Comparison of ENCODE assay signal across 1 cellular context in genomic region chr2:187542123-187542522, GRCh38.
TF ChIP-seq lines count a peak whose summit lies in the region.

No MANE protein-coding gene starts in this region.

TF ChIP-seq in HepG2, 621 proteins besides CTCF, POLR2A, EP300 and RAD21 (continued from another document):
- TF ChIP-seq ZNF646 (CRISPR knock-in tag; IDR thresholded peaks at IDR 0.05), result peak; percentile 50; the same call in 1 of the 2 replicates
- TF ChIP-seq SIN3A (IDR thresholded peaks at IDR 0.05; ENCODE audit: borderline replicate concordance, low read depth, low read length), result 0 out of 2 replicates have a peak, but pooled peaks have one; percentile 8
- 0 out of 2 replicates have a peak, but pooled peaks have one; percentile 2 for TF ChIP-seq RAD51 (IDR thresholded peaks at IDR 0.05; ENCODE audit: borderline replicate concordance)
